In genomic region chr3:141485578-141486415, GRCh38 we compare ENCODE assay signal across 8 cellular contexts. TPM values are rescaled to one million over a fixed set of nuclear protein-coding genes. Genes with fewer than 3 reads are reported as not detected.
DNase-seq lines count a peak whose midpoint lies in the region; ATAC-seq and TF ChIP-seq lines count a peak whose summit lies in the region.

No MANE protein-coding gene starts in this region.

- H3K4me1 ChIP-seq in cardiac muscle cell (ENCODE audit: low read depth) = peaks cover 19% of the 10 kb centered on the region

- H3K36me3 ChIP-seq in cardiac muscle cell = no peaks in the 10 kb centered on the region

- ATAC-seq in Right ventricle myocardium inferior (no peak), T-helper 17 cell (no peak), HG02852 (IDR thresholded peaks at IDR 0.05; ENCODE audit: unreplicated experiment) (no peak)
- no peak for ATAC-seq in natural killer cell treated with Interleukin-12 subunit alpha and Interleukin-12 subunit beta and Interleukin-15 and Interleukin-18, amount 100 ng/mL, for 72 hours

- H3K4me3 Mint-ChIP-seq in T-helper 17 cell = peak overlapping the region; percentile 92
- peak overlapping the region; percentile 92 for H3K4me3 Mint-ChIP-seq in natural killer cell treated with Interleukin-12 subunit alpha and Interleukin-12 subunit beta and Interleukin-15 and Interleukin-18, amount 100 ng/mL, for 72 hours

- H3K36me3 Mint-ChIP-seq in T-helper 17 cell (ENCODE audit: low read depth) = peaks cover 5% of the 10 kb centered on the region
- H3K36me3 Mint-ChIP-seq in natural killer cell treated with Interleukin-12 subunit alpha and Interleukin-12 subunit beta and Interleukin-15 and Interleukin-18, amount 100 ng/mL, for 72 hours = peaks cover 11% of the 10 kb centered on the region

- H3K4me3 ChIP-seq in cardiac muscle cell (no peak overlapping the region), epithelial cell of esophagus (ENCODE audit: low read length) (peak overlapping the region; percentile 51)

- H3K9me3 Mint-ChIP-seq in natural killer cell treated with Interleukin-12 subunit alpha and Interleukin-12 subunit beta and Interleukin-15 and Interleukin-18, amount 100 ng/mL, for 72 hours = no peaks in the 10 kb centered on the region

- intact Hi-C loops in Right ventricle myocardium inferior (cut with DNase I) = no loop called here

- H3K9me3 ChIP-seq in cardiac muscle cell (ENCODE audit: low read depth) = no peaks in the 10 kb centered on the region
- no peaks in the 10 kb centered on the region for H3K9me3 ChIP-seq in T-helper 17 cell (ENCODE audit: control insufficient read depth, low read length, poor library complexity, severe bottlenecking)

- no peaks in the 10 kb centered on the region for H3K27me3 Mint-ChIP-seq in T-helper 17 cell
- H3K27me3 Mint-ChIP-seq in natural killer cell treated with Interleukin-12 subunit alpha and Interleukin-12 subunit beta and Interleukin-15 and Interleukin-18, amount 100 ng/mL, for 72 hours = no peaks in the 10 kb centered on the region

- peak overlapping the region; percentile 70 for H3K27ac ChIP-seq in cardiac muscle cell

- H3K27me3 ChIP-seq in cardiac muscle cell = no peaks in the 10 kb centered on the region

- DNase-seq in cardiac muscle cell (ENCODE audit: low read depth in 1 of 2, low spot score in 1 of 2) (peak in 1 of 2 donors; percentile 69), Right ventricle myocardium inferior (ENCODE audit: missing footprints) (no peak), T-helper 17 cell (no peak), epithelial cell of esophagus (ENCODE audit: low read depth) (peak; percentile 93), middle frontal gyrus (ENCODE audit: extremely low spot score, low spot score) (no peak), SHP77 treated with DMSO at 0.1 percent for 48 hours (lab: John Stamatoyannopoulos, UW) (no peak)
- no peak for DNase-seq in natural killer cell treated with Interleukin-12 subunit alpha and Interleukin-12 subunit beta and Interleukin-15 and Interleukin-18, amount 100 ng/mL, for 72 hours (ENCODE audit: low spot score)

- peak overlapping the region; percentile 91 for H3K27ac Mint-ChIP-seq in T-helper 17 cell
- peak overlapping the region; percentile 94 to 96 for H3K27ac Mint-ChIP-seq in natural killer cell treated with Interleukin-12 subunit alpha and Interleukin-12 subunit beta and Interleukin-15 and Interleukin-18, amount 100 ng/mL, for 72 hours

- peaks cover 39% of the 10 kb centered on the region for H3K4me1 Mint-ChIP-seq in T-helper 17 cell
- H3K4me1 Mint-ChIP-seq in natural killer cell treated with Interleukin-12 subunit alpha and Interleukin-12 subunit beta and Interleukin-15 and Interleukin-18, amount 100 ng/mL, for 72 hours (ENCODE audit: low read depth in 2 of 2) = peaks cover 52 to 65% of the 10 kb centered on the region in 2 donors

- no peak for TF ChIP-seq CTCF in cardiac muscle cell (IDR thresholded peaks at IDR 0.05; ENCODE audit: low read depth, low read length)
- no peak for TF ChIP-seq CTCF in epithelial cell of esophagus (IDR thresholded peaks at IDR 0.05; ENCODE audit: insufficient read depth, low read depth, low read length, missing control alignments)

RNA-seq across cellular contexts. Expression of gene RASA2, which starts 1.0 kb away (rescaled TPM):
- total RNA-seq in cardiac muscle cell = 4.4 and 18.0 TPM in 2 replicates
- polyA plus RNA-seq in cardiac muscle cell = 6.3 and 6.5 TPM in 2 replicates
- total RNA-seq in Right ventricle myocardium inferior = 6.4 TPM
- total RNA-seq in T-helper 17 cell = 10 to 100 TPM; 56.7 to 57.9 TPM
- total RNA-seq in natural killer cell treated with Interleukin-12 subunit alpha and Interleukin-12 subunit beta and Interleukin-15 and Interleukin-18, amount 100 ng/mL, for 72 hours = 10 to 100 TPM; 65.9 to 85.7 TPM
